In genomic region chr6:160069050-160069454, GRCh38 we compare ENCODE assay signal across 8 cellular contexts. TPM values are rescaled to one million over a fixed set of nuclear protein-coding genes. Genes with fewer than 3 reads are reported as not detected.
DNase-seq lines count a peak whose midpoint lies in the region; ATAC-seq, FAIRE-seq and TF ChIP-seq lines count a peak whose summit lies in the region.

No MANE protein-coding gene starts in this region.

- CTCF ChIA-PET in HepG2 (lab: Yijun Ruan, JAX; ENCODE audit: low intra/inter-chr PET ratio, low total read pairs): no interaction called here

- no peak for TF ChIP-seq RAD21 in HepG2 (CRISPR knock-in tag; IDR thresholded peaks at IDR 0.05)

- TF ChIP-seq CTCF in HepG2 (CRISPR knock-in tag; IDR thresholded peaks at IDR 0.05): no peak

- in situ Hi-C loops in HepG2 (cut with HindIII; ENCODE audit: extremely low pct_ligation_motif_present, low pct_unique_long_range_greater_than_20kb): no loop called here

- no peaks in the 10 kb centered on the region for H3K27me3 ChIP-seq in HepG2 (ENCODE audit: control insufficient read depth in 1 of 2, insufficient read depth in 2 of 2, low read length in 2 of 2)

- no peak for TF ChIP-seq EP300 in HepG2 (IDR thresholded peaks at IDR 0.05; ENCODE audit: low read depth in 2 of 2, low read length in 2 of 2)
- TF ChIP-seq EP300 in HepG2 (CRISPR knock-in tag; IDR thresholded peaks at IDR 0.05; ENCODE audit: borderline replicate concordance): no peak

- no peak overlapping the region for H3K27ac ChIP-seq in HepG2 (ENCODE audit: extremely low read length, insufficient read depth, low read length)

- no peak overlapping the region for H3K4me3 ChIP-seq in HepG2 (replicated peaks in 1 of 3; ENCODE audit: insufficient read depth in 1 of 3, low read depth in 2 of 3, low read length in 3 of 3)

- no peaks in the 10 kb centered on the region for H3K79me2 ChIP-seq in HepG2 (ENCODE audit: insufficient read depth, low read length)

- ATAC-seq in HG02884 (IDR thresholded peaks at IDR 0.05; ENCODE audit: unreplicated experiment) (peak; percentile 99), HepG2 (no peak)
- ATAC-seq in stimulated activated naive CD8-positive, alpha-beta T cell treated with anti-CD3 and anti-CD28 coated beads, Interleukin-15, Interleukin-2, amounts not matched to agents 100 U/mL and 50 U/mL, for 24 hours: peak; percentile 51

- no peak for TF ChIP-seq POLR2A in HepG2 (IDR thresholded peaks at IDR 0.05; ENCODE audit: insufficient read depth in 1 of 2, low read depth in 2 of 2, low read length in 2 of 2)

- H2AFZ ChIP-seq in HepG2 (ENCODE audit: low read length): no peak overlapping the region

- no peak overlapping the region for H3K4me2 ChIP-seq in HepG2 (ENCODE audit: low read depth, low read length)

- POLR2A ChIA-PET in HepG2 (lab: Yijun Ruan, JAX): no interaction called here

- FAIRE-seq in HepG2 (lab: Jason Lieb, UNC): no peak

- H4K20me1 ChIP-seq in HepG2 (ENCODE audit: insufficient read depth, low read length): no peaks in the 10 kb centered on the region; the same call in 1 of the 2 replicates

- BruUV-seq in HepG2 (replicated peaks; lab: Mats Ljungman, UMichigan): no TSS peak

- intact Hi-C loops in HepG2 (cut with micrococcal nuclease; ENCODE audit: unreplicated experiment): no loop called here

- H3K9me3 ChIP-seq in HepG2 (ENCODE audit: low read length): no peaks in the 10 kb centered on the region

- DNase-seq in activated T-cell treated with anti-CD3 and anti-CD28 coated beads, Interleukin-2, amount 50 U/mL, for 1 hour: peak; percentile 25
- DNase-seq in activated T-cell treated with anti-CD3 and anti-CD28 coated beads for 4 hours (no peak), RPMI8226 (peak; percentile 87), HepG2 (ENCODE audit: low spot score) (no peak), NCI-H748 (lab: John Stamatoyannopoulos, UW; ENCODE audit: unreplicated experiment) (no peak), NCI-H510A (lab: John Stamatoyannopoulos, UW) (no peak)
- peak; percentile 30 for DNase-seq in stimulated activated naive CD8-positive, alpha-beta T cell treated with anti-CD3 and anti-CD28 coated beads, Interleukin-15, Interleukin-2, amounts not matched to agents 100 U/mL and 50 U/mL, for 24 hours

- WGBS in HepG2 (ENCODE audit: low lambda C conversion rate): 97% methylated on average over 9 of the region's 9 CpGs

- no peak overlapping the region for H3K9ac ChIP-seq in HepG2 (ENCODE audit: insufficient read depth, low read depth, low read length)

- peaks cover 62 to 88% of the 10 kb centered on the region in 2 experiments for H3K36me3 ChIP-seq in HepG2 (replicated peaks in 1 of 2; ENCODE audit: control insufficient read depth in 1 of 2, insufficient read depth in 2 of 2, low read length in 2 of 2)

- peaks cover 8% of the 10 kb centered on the region for H3K4me1 ChIP-seq in HepG2 (ENCODE audit: insufficient read depth, low read length)

TF ChIP-seq in HepG2, 621 proteins besides CTCF, POLR2A, EP300 and RAD21:
- TF ChIP-seq PRPF4 (IDR thresholded peaks at IDR 0.05; ENCODE audit: low read depth, low read length, poor library complexity, severe bottlenecking): no peak
- no peak for TF ChIP-seq ZNF549 (CRISPR knock-in tag; IDR thresholded peaks at IDR 0.05)
- TF ChIP-seq ZNF572 (CRISPR knock-in tag; IDR thresholded peaks at IDR 0.05): no peak
- TF ChIP-seq NFE2 (CRISPR knock-in tag; IDR thresholded peaks at IDR 0.05): no peak
- TF ChIP-seq BCLAF1 (IDR thresholded peaks at IDR 0.05): no peak
- TF ChIP-seq SKI (IDR thresholded peaks at IDR 0.05; ENCODE audit: partially characterized antibody): no peak
- TF ChIP-seq XRCC5 (optimal IDR thresholded peaks at IDR 0.05; ENCODE audit: low read length): no peak
- no peak for TF ChIP-seq ZBTB39 (CRISPR knock-in tag; IDR thresholded peaks at IDR 0.05)
- TF ChIP-seq SIN3B (IDR thresholded peaks at IDR 0.05; ENCODE audit: low read length): no peak

RNA-seq across cellular contexts. Expression of gene SLC22A1, which starts 52.6 kb away (rescaled TPM):
- total RNA-seq in HepG2 (2016; rRNA removed; fragmentation: Illumina TruSeq; extraction: Trizol): 0.32 and 0.80 TPM in 2 replicates
- total RNA-seq in HepG2 (2016; cell fraction: cytosol; rRNA removed; fragmentation: Illumina TruSeq; extraction: Trizol; ENCODE audit: low read depth): 0.71 and 0.81 TPM in 2 replicates
- 1.5 and 1.6 TPM in 2 replicates for total RNA-seq in HepG2 (2016; cell fraction: insoluble cytoplasmic fraction; rRNA removed; fragmentation: Illumina TruSeq; extraction: Trizol)
- 1.0 and 1.9 TPM in 2 replicates for total RNA-seq in HepG2 (2016; cell fraction: membrane; rRNA removed; fragmentation: Illumina TruSeq; extraction: Trizol)
- total RNA-seq in HepG2 (2016; cell fraction: nucleus; rRNA removed; fragmentation: Illumina TruSeq; extraction: Trizol): 3.6 and 3.7 TPM in 2 replicates
- polyA plus RNA-seq in HepG2 (2011; rRNA removed): 0.82 and 0.87 TPM in 2 replicates
- polyA plus RNA-seq in HepG2 (2011; cell fraction: cytosol; rRNA removed): 0.32 and 0.38 TPM in 2 replicates
- polyA plus RNA-seq in HepG2 (2011; cell fraction: nucleus; rRNA removed): 3.3 and 4.4 TPM in 2 replicates
- 0.80 and 2.9 TPM in 2 replicates for polyA plus RNA-seq in HepG2 (2012)
- 0.35 and 1.7 TPM in 2 replicates for polyA plus RNA-seq in HepG2 (2016; cell fraction: cytosol; fragmentation: Illumina TruSeq; extraction: Trizol; ENCODE audit: low read depth)
- polyA plus RNA-seq in HepG2 (2016; cell fraction: insoluble cytoplasmic fraction; fragmentation: Illumina TruSeq; extraction: Trizol; ENCODE audit: low read depth): 0.33 and 1.2 TPM in 2 replicates
- 0.64 and 1.2 TPM in 2 replicates for polyA plus RNA-seq in HepG2 (2016; cell fraction: membrane; fragmentation: Illumina TruSeq; extraction: Trizol; ENCODE audit: low read depth)
- 4.3 and 5.2 TPM in 2 replicates for polyA plus RNA-seq in HepG2 (2016; cell fraction: nucleus; fragmentation: Illumina TruSeq; extraction: Trizol; ENCODE audit: insufficient read depth, low read depth)
- 1.3 and 7.3 TPM in 2 replicates for polyA minus RNA-seq in HepG2 (2011; rRNA and poly(A)+ RNA removed; ENCODE audit: low replicate concordance)
- polyA minus RNA-seq in HepG2 (2011; cell fraction: cytosol; rRNA and poly(A)+ RNA removed): 0.40 TPM in 1 of 2 replicates, not detected in the other
- 7.7 and 8.6 TPM in 2 replicates for polyA minus RNA-seq in HepG2 (2011; cell fraction: nucleus; rRNA and poly(A)+ RNA removed)

Comparison
In these comparisons a context has a peak if more than half of its experiments do, and no peak if none do; other contexts are left out.
1. DNase-seq: peak in activated T-cell treated with anti-CD3 and anti-CD28 coated beads, Interleukin-2, amount 50 U/mL, for 1 hour (single experiment), RPMI8226 (single experiment) and stimulated activated naive CD8-positive, alpha-beta T cell treated with anti-CD3 and anti-CD28 coated beads, Interleukin-15, Interleukin-2, amounts not matched to agents 100 U/mL and 50 U/mL, for 24 hours (single experiment); none in activated T-cell treated with anti-CD3 and anti-CD28 coated beads for 4 hours (single experiment), HepG2 (single experiment), NCI-H748 (single experiment) and NCI-H510A (single experiment).